1 cellular context compared by ENCODE assay signal in the genomic region with DNA sequence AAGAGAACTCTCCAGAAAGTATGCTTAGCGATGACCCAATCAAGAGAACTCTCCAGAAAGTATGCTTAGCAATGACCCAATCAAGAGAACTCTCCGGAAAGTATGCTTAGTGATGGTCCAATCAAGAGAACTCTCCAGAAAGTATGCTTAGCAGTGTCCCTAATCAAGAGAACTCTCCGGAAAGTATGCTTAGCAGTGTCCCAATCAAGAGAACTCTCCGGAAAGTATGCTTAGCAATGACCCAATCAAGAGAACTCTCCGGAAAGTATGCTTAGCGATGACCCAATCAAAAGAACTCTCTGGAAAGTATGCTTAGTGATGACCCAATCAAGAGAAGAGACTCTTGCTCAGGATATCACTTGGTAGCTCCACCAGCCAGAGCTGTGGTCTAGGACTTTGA.
TF ChIP-seq lines count a peak whose summit lies in the region.

No MANE protein-coding gene starts in this region.

TF ChIP-seq in IMR-90, 13 proteins besides CTCF, POLR2A, EP300 and RAD21:
- TF ChIP-seq RCOR1 (IDR thresholded peaks at IDR 0.05; ENCODE audit: insufficient replicate concordance, low read length) (no peak), BHLHE40 (IDR thresholded peaks at IDR 0.05; ENCODE audit: low read depth, low read length) (no peak), USF2 (IDR thresholded peaks at IDR 0.05; ENCODE audit: low read depth, low read length) (no peak), CEBPB (IDR thresholded peaks at IDR 0.05; ENCODE audit: low read depth, low read length) (no peak), MXI1 (IDR thresholded peaks at IDR 0.05; ENCODE audit: borderline replicate concordance, low read depth, low read length) (no peak), MAZ (IDR thresholded peaks at IDR 0.05; ENCODE audit: borderline replicate concordance, low read depth, low read length) (no peak), MAFK (IDR thresholded peaks at IDR 0.05; ENCODE audit: low read depth, low read length) (no peak), CHD1 (IDR thresholded peaks at IDR 0.05; ENCODE audit: low read depth, low read length) (no peak), NFE2L2 (IDR thresholded peaks at IDR 0.05; ENCODE audit: low read depth, low read length) (no peak), RFX5 (IDR thresholded peaks at IDR 0.05; ENCODE audit: low read depth, low read length) (no peak)
- TF ChIP-seq, protein P1, sequence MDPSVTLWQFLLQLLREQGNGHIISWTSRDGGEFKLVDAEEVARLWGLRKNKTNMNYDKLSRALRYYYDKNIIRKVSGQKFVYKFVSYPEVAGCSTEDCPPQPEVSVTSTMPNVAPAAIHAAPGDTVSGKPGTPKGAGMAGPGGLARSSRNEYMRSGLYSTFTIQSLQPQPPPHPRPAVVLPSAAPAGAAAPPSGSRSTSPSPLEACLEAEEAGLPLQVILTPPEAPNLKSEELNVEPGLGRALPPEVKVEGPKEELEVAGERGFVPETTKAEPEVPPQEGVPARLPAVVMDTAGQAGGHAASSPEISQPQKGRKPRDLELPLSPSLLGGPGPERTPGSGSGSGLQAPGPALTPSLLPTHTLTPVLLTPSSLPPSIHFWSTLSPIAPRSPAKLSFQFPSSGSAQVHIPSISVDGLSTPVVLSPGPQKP (IDR thresholded peaks at IDR 0.05; ENCODE audit: borderline replicate concordance, low read depth, low read length) = no peak
